Comparison of ENCODE assay signal across 12 cellular contexts in genomic region chr17:968812-969766, GRCh38. TPM values are rescaled to one million over a fixed set of nuclear protein-coding genes. Genes with fewer than 3 reads are reported as not detected.
DNase-seq lines count a peak whose midpoint lies in the region; ATAC-seq, FAIRE-seq and TF ChIP-seq lines count a peak whose summit lies in the region.
"Had no signal": no experiment of that assay in that cellular context is flagged by ENCODE, and none has a peak within 500 bp of the region (broad histone marks: within the 10 kb centered on the region; RNA-seq: fewer than 3 reads in every experiment).

No MANE protein-coding gene starts in this region.

- H3K36me3 Mint-ChIP-seq in neural progenitor cell = peaks cover 31% of the 10 kb centered on the region

- H3K27me3 ChIP-seq in neural progenitor cell = no peaks in the 10 kb centered on the region

- H3K27ac ChIP-seq in neural progenitor cell = no peak overlapping the region

- ATAC-seq in HG03432 (IDR thresholded peaks at IDR 0.05; ENCODE audit: unreplicated experiment) = no peak

- H3K9me3 Mint-ChIP-seq in neural progenitor cell = peaks cover 2% of the 10 kb centered on the region
- H3K9me3 Mint-ChIP-seq: CD4-positive, alpha-beta T cell had no signal

- peak overlapping the region; percentile 99 for H3K27ac Mint-ChIP-seq in neural progenitor cell
- H3K27ac Mint-ChIP-seq: CD4-positive, alpha-beta T cell had no signal

- peaks cover 28% of the 10 kb centered on the region for H3K4me1 ChIP-seq in neural progenitor cell

- H3K4me3 ChIP-seq in AG10803 (ENCODE audit: low read length) (peak overlapping the region; percentile 56), neural progenitor cell (no peak overlapping the region)

- H3K36me3 ChIP-seq in neural progenitor cell = no peaks in the 10 kb centered on the region

- H2AFZ ChIP-seq in neural progenitor cell (replicated peaks) = no peak overlapping the region

- peak overlapping the region; percentile 77 for H3K4me3 Mint-ChIP-seq in neural progenitor cell
- H3K4me3 Mint-ChIP-seq: CD4-positive, alpha-beta T cell had no signal

- H3K27me3 Mint-ChIP-seq in neural progenitor cell (ENCODE audit: insufficient read depth, low read depth) = peaks cover 10% of the 10 kb centered on the region

- TF ChIP-seq CTCF in AG10803 (conservative IDR thresholded peaks at IDR 0.05; ENCODE audit: low read length) (no peak), neural progenitor cell (IDR thresholded peaks at IDR 0.05) (no peak)

- DNase-seq in AG10803 (ENCODE audit: low read depth) = no peak
- peak; percentile 59 for DNase-seq in LHCN-M2 (ENCODE audit: low read depth)
- no peak for DNase-seq in neural progenitor cell (ENCODE audit: low spot score)
- DNase-seq in iPS-NIHi11 (ENCODE audit: low spot score) = no peak
- no peak for DNase-seq in GM12892 (ENCODE audit: insufficient read length)
- no peak for DNase-seq in NCI-H1048 (lab: John Stamatoyannopoulos, UW)
- DNase-seq: activated effector memory CD4-positive, alpha-beta T cell treated with Interleukin-2 at 50 U/mL for 16 hours; CD4-positive, alpha-beta T cell; effector CD8-positive, alpha-beta T cell; Kasumi-1 had no signal

- TF ChIP-seq POLR2A in GM12892 (IDR thresholded peaks at IDR 0.05; ENCODE audit: low read depth, low read length) = no peak

- H3K9me3 ChIP-seq in neural progenitor cell (ENCODE audit: low read depth) = no peaks in the 10 kb centered on the region

- peaks cover 23% of the 10 kb centered on the region for H3F3A ChIP-seq in neural progenitor cell (ENCODE audit: low read depth)

- H3K9ac ChIP-seq in neural progenitor cell = no peak overlapping the region

- peaks cover 48% of the 10 kb centered on the region for H4K20me1 ChIP-seq in neural progenitor cell (ENCODE audit: low read depth)

- H3K4me1 Mint-ChIP-seq in neural progenitor cell = peaks cover 64% of the 10 kb centered on the region

- peak; percentile 88 for FAIRE-seq in endometrium (lab: Jason Lieb, UNC)
- no peak for FAIRE-seq in GM12892 (lab: Jason Lieb, UNC)

- no peak overlapping the region for H3K4me2 ChIP-seq in neural progenitor cell

- peaks cover 99% of the 10 kb centered on the region for H3K79me2 ChIP-seq in neural progenitor cell (ENCODE audit: low read depth)

RNA-seq across cellular contexts. Expression of gene NXN, which starts 10.5 kb away (rescaled TPM):
- 9.6 and 12.9 TPM in 2 replicates for total RNA-seq in LHCN-M2 (2014; rRNA removed)
- 30.0 TPM for polyA plus RNA-seq in LHCN-M2 (2012)
- 35.9 and 69.4 TPM in 2 replicates for total RNA-seq in neural progenitor cell (ENCODE audit: low replicate concordance)
- polyA plus RNA-seq in GM12892 (2012; ENCODE audit: missing spikeins) = 2.0 TPM

RNA-seq across cellular contexts. Expression of gene TIMM22, which starts 27.8 kb away (rescaled TPM):
- total RNA-seq in LHCN-M2 (2014; rRNA removed) (24.6 and 29.2 TPM in 2 replicates), neural progenitor cell (ENCODE audit: low replicate concordance) (11.7 and 15.7 TPM in 2 replicates)
- polyA plus RNA-seq in LHCN-M2 (2012) = 18.3 TPM
- 7.4 TPM for polyA plus RNA-seq in GM12892 (2012; ENCODE audit: missing spikeins)
